ENCODE assay signal across 8 cellular contexts in genomic region chr12:1592444-1593231, GRCh38. TPM values are rescaled to one million over a fixed set of nuclear protein-coding genes. Genes with fewer than 3 reads are reported as not detected.
DNase-seq lines count a peak whose midpoint lies in the region; ATAC-seq, FAIRE-seq and TF ChIP-seq lines count a peak whose summit lies in the region.

No MANE protein-coding gene starts in this region.

- H3K27ac Mint-ChIP-seq in nephron progenitor cell = no peak overlapping the region

- H3K36me3 ChIP-seq in NT2/D1 (ENCODE audit: insufficient read depth, insufficient read length, low read length) (peaks cover 13% of the 10 kb centered on the region), esophagus muscularis mucosa (no peaks in the 10 kb centered on the region), thoracic aorta (no peaks in the 10 kb centered on the region)

- no peaks in the 10 kb centered on the region for H3K9me3 ChIP-seq in NT2/D1 (ENCODE audit: insufficient read depth, low read length)
- H3K9me3 ChIP-seq in esophagus muscularis mucosa = no peaks in the 10 kb centered on the region
- no peaks in the 10 kb centered on the region for H3K9me3 ChIP-seq in thoracic aorta

- TF ChIP-seq CTCF in esophagus muscularis mucosa (IDR thresholded peaks at IDR 0.05) = no peak
- no peak for TF ChIP-seq CTCF in nephron progenitor cell (IDR thresholded peaks at IDR 0.05)
- no peak for TF ChIP-seq CTCF in thoracic aorta (IDR thresholded peaks at IDR 0.05)

- ATAC-seq in thoracic aorta (ENCODE audit: insufficient number of reproducible peaks, low FRiP score, low read depth) = no peak

- FAIRE-seq in GM19239 (lab: Jason Lieb, UNC) = peak; percentile 90

- H3K36me3 Mint-ChIP-seq in nephron progenitor cell (ENCODE audit: low read depth) = no peaks in the 10 kb centered on the region

- H3K27me3 Mint-ChIP-seq in nephron progenitor cell (ENCODE audit: low read depth, poor library complexity) = peaks cover 4% of the 10 kb centered on the region

- H3K27ac ChIP-seq in esophagus muscularis mucosa (replicated peaks in 1 of 4) = peak overlapping the region; percentile 84 to 95 (median 94)
- peak overlapping the region in 1 of 2 donors; percentile 75 for H3K27ac ChIP-seq in thoracic aorta

- in situ Hi-C loops in ACHN (cut with HindIII; ENCODE audit: low pct_ligation_motif_present, low pct_unique_long_range_greater_than_20kb, low sequenced_read_pairs) = no loop called here

- no peak for TF ChIP-seq POLR2A in esophagus muscularis mucosa (IDR thresholded peaks at IDR 0.05; ENCODE audit: low read depth)

- H3K9ac ChIP-seq in NT2/D1 (ENCODE audit: insufficient read length, low read depth) = peak overlapping the region; percentile 83

- H3K4me1 ChIP-seq in NT2/D1 (ENCODE audit: insufficient read depth, insufficient read length) = peaks cover 21% of the 10 kb centered on the region
- peaks cover 55 to 73% (median 72%) of the 10 kb centered on the region in 4 donors for H3K4me1 ChIP-seq in esophagus muscularis mucosa
- peaks cover 29 to 56% of the 10 kb centered on the region in 2 donors for H3K4me1 ChIP-seq in thoracic aorta (ENCODE audit: control insufficient read depth in 1 of 2, low read depth in 2 of 2)

- H3K27me3 ChIP-seq in NT2/D1 (ENCODE audit: insufficient read depth, insufficient read length) (peaks cover 12% of the 10 kb centered on the region), esophagus muscularis mucosa (no peaks in the 10 kb centered on the region), thoracic aorta (replicated peaks; ENCODE audit: insufficient read depth) (no peaks in the 10 kb centered on the region)

- H3K4me3 ChIP-seq in NT2/D1 (ENCODE audit: insufficient read length, low read depth) (peak overlapping the region; percentile 83), esophagus muscularis mucosa (peak overlapping the region; percentile 84 to 96 (median 88)), thoracic aorta (peak overlapping the region; percentile 83)

- H3K9me3 Mint-ChIP-seq in nephron progenitor cell = no peaks in the 10 kb centered on the region

- WGBS in esophagus muscularis mucosa = 13% methylated on average over 15 of the region's 30 CpGs

- H3K4me3 Mint-ChIP-seq in nephron progenitor cell = peak overlapping the region; percentile 85

- peaks cover 75% of the 10 kb centered on the region for H3K4me1 Mint-ChIP-seq in nephron progenitor cell

- peak; percentile 37 for DNase-seq in ACHN
- no peak for DNase-seq in GM19239 (ENCODE audit: insufficient read length, low spot score)
- no peak for DNase-seq in NT2/D1 (ENCODE audit: low read depth, low spot score)
- peak; percentile 40 for DNase-seq in activated T-cell treated with anti-CD3 and anti-CD28 coated beads for 48 hours (ENCODE audit: low read depth)
- DNase-seq in esophagus muscularis mucosa (ENCODE audit: extremely low spot score) = no peak
- peak; percentile 29 for DNase-seq in nephron progenitor cell
- no peak for DNase-seq in thoracic aorta (ENCODE audit: low spot score)
- DNase-seq in SHP77 (lab: John Stamatoyannopoulos, UW) = no peak

- TF ChIP-seq EP300 in esophagus muscularis mucosa (IDR thresholded peaks at IDR 0.05) = no peak

- intact Hi-C loops in esophagus muscularis mucosa (cut with DNase I) = loop anchor here (10.0 kb wide), 2 partner anchors 838 to 948 kb away; partner anchors contain the start of gene WNK1

RNA-seq across cellular contexts. Expression of gene FBXL14, which starts 1.7 kb away (rescaled TPM):
- 10 to 100 TPM; 12.0 to 22.6 (median 16.0) TPM for total RNA-seq in esophagus muscularis mucosa
- total RNA-seq in thoracic aorta = 10 to 100 TPM; 15.0 to 17.0 TPM

RNA-seq across cellular contexts. Expression of gene WNT5B, which starts 36.4 kb away (rescaled TPM):
- total RNA-seq in esophagus muscularis mucosa (100 to 1,000 TPM in 1 of 4 donors, 10 to 100 TPM in 3; 33.5 to 112 (median 53.5) TPM), thoracic aorta (1 to 10 TPM; 2.3 to 3.1 TPM)

Comparison
In these comparisons a context has a peak if more than half of its experiments do, and no peak if none do; other contexts are left out.
1. DNase-seq: peak in ACHN (single experiment), activated T-cell treated with anti-CD3 and anti-CD28 coated beads for 48 hours (single experiment) and nephron progenitor cell (single experiment); none in GM19239 (single experiment), NT2/D1 (single experiment), esophagus muscularis mucosa (single experiment), thoracic aorta (single experiment) and SHP77 (0 of 2).
2. RNA of gene WNT5B, which starts 36.4 kb away (total RNA-seq): 33.5 to 112 TPM in esophagus muscularis mucosa; 2.3 to 3.1 TPM in thoracic aorta; every median in the first group is over 4 times any median in the second.
3. Peak in every context shown above with its lines, with median percentiles within 50 percentile points of each other: H3K4me3 ChIP-seq.